In genomic region chr1:173867753-173868265, GRCh38 we compare ENCODE assay signal across 1 cellular context.
TF ChIP-seq lines count a peak whose summit lies in the region.

Gene GAS5, minus strand, starts transcription at chr1:173867989.

TF ChIP-seq in SK-N-SH, 30 proteins besides CTCF, POLR2A, EP300 and RAD21 (continued from another document):
- TF ChIP-seq IRF3 (IDR thresholded peaks at IDR 0.05; ENCODE audit: low read depth, low read length) (no peak), RXRA (IDR thresholded peaks at IDR 0.05; ENCODE audit: borderline replicate concordance, low read depth) (no peak), JUND (IDR thresholded peaks at IDR 0.05) (peak; percentile 18; the same call in 1 of the 2 replicates), TCF12 (IDR thresholded peaks at IDR 0.05) (no peak), RFX5 (IDR thresholded peaks at IDR 0.05; ENCODE audit: low read length) (peak; percentile 72), TAF1 (IDR thresholded peaks at IDR 0.05; ENCODE audit: borderline replicate concordance, low read depth, low read length) (peak; percentile 99), NFIC (IDR thresholded peaks at IDR 0.05; ENCODE audit: borderline replicate concordance) (no peak), MEF2A (IDR thresholded peaks at IDR 0.05; ENCODE audit: borderline replicate concordance, low read depth) (no peak), YY1 (IDR thresholded peaks at IDR 0.05; ENCODE audit: low read depth) (peak; percentile 84), FOSL2 (IDR thresholded peaks at IDR 0.05; ENCODE audit: borderline replicate concordance, low read depth) (no peak), MXI1 (IDR thresholded peaks at IDR 0.05; ENCODE audit: low read depth, low read length) (peak; percentile 95), MAX (IDR thresholded peaks at IDR 0.05; ENCODE audit: low read depth) (peak; percentile 89), TEAD4 (IDR thresholded peaks at IDR 0.05; ENCODE audit: borderline replicate concordance, insufficient read depth) (no peak), USF2 (IDR thresholded peaks at IDR 0.05; ENCODE audit: borderline replicate concordance, low read depth, low read length) (peak; percentile 75), EZH2phosphoT487 (IDR thresholded peaks at IDR 0.05; ENCODE audit: borderline replicate concordance, low read depth) (no peak)
TF ChIP-seq in SK-N-SH: peak in this region for 12.
